In the genomic region with DNA sequence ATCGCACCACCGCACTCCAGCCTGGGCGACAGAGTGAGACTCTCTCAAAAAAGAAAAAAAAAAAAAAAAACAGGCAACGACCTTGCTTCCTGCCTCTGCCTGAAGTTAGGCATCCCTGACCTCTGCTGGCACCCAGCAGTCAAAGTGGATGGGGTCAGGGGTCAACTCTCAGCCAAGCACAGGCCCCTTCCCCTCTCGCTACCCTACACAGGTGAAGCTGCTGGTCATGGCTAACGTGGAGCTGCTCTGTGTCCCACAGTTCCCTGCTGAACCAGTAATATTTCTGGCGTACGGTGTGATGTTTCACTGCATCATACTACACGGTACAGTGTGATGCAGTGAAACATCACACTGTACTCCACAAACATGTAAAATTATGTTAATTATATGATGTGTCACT, we compare ENCODE assay signal across 3 cellular contexts.
TF ChIP-seq lines count a peak whose summit lies in the region.

No MANE protein-coding gene starts in this region.

TF ChIP-seq in GM12891, 5 proteins besides CTCF, POLR2A, EP300 and RAD21 (continued from another document):
- TF ChIP-seq TAF1 (IDR thresholded peaks at IDR 0.05; ENCODE audit: low read depth, low read length) (no peak), SPI1 (IDR thresholded peaks at IDR 0.05; ENCODE audit: low read depth, low read length) (no peak)

TF ChIP-seq in endothelial cell of umbilical vein, 7 proteins besides CTCF, POLR2A, EP300 and RAD21 (continued from another document):
- no peak for TF ChIP-seq JUN (IDR thresholded peaks at IDR 0.05; ENCODE audit: borderline replicate concordance, insufficient read depth, insufficient read length, low read depth)
- TF ChIP-seq, protein P1, sequence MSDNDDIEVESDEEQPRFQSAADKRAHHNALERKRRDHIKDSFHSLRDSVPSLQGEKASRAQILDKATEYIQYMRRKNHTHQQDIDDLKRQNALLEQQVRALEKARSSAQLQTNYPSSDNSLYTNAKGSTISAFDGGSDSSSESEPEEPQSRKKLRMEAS (IDR thresholded peaks at IDR 0.05; ENCODE audit: insufficient read depth, insufficient read length) = no peak
- TF ChIP-seq POLR2AphosphoS5 (IDR thresholded peaks at IDR 0.05; ENCODE audit: insufficient read depth, low read depth, low read length) = no peak
- TF ChIP-seq EZH2 (IDR thresholded peaks at IDR 0.05; ENCODE audit: borderline replicate concordance, low read depth, low read length, severe bottlenecking) = no peak

TF ChIP-seq in SK-N-SH treated with all-trans-retinoic acid at 6 μM for 48 hours, 23 proteins besides CTCF, POLR2A, EP300 and RAD21 (continued from another document):
- TF ChIP-seq TSHZ2 (CRISPR knock-in tag; IDR thresholded peaks at IDR 0.05) (no peak), BACH2 (CRISPR knock-in tag; IDR thresholded peaks at IDR 0.05; ENCODE audit: borderline replicate concordance) (no peak), TCF4 (CRISPR knock-in tag; IDR thresholded peaks at IDR 0.05; ENCODE audit: borderline replicate concordance) (no peak), CSDC2 (CRISPR knock-in tag; IDR thresholded peaks at IDR 0.05) (no peak), ISL1 (CRISPR knock-in tag; IDR thresholded peaks at IDR 0.05) (no peak)
- TF ChIP-seq, protein P2, sequence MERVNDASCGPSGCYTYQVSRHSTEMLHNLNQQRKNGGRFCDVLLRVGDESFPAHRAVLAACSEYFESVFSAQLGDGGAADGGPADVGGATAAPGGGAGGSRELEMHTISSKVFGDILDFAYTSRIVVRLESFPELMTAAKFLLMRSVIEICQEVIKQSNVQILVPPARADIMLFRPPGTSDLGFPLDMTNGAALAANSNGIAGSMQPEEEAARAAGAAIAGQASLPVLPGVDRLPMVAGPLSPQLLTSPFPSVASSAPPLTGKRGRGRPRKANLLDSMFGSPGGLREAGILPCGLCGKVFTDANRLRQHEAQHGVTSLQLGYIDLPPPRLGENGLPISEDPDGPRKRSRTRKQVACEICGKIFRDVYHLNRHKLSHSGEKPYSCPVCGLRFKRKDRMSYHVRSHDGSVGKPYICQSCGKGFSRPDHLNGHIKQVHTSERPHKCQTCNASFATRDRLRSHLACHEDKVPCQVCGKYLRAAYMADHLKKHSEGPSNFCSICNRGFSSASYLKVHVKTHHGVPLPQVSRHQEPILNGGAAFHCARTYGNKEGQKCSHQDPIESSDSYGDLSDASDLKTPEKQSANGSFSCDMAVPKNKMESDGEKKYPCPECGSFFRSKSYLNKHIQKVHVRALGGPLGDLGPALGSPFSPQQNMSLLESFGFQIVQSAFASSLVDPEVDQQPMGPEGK (CRISPR knock-in tag; IDR thresholded peaks at IDR 0.05; ENCODE audit: borderline replicate concordance) = no peak
